Comparison of ENCODE assay signal across 1 cellular context in genomic region chr9:35071814-35072460, GRCh38.
A peak's percentile ranks its signal among the peaks of the same experiment; 100 is the strongest.
TF ChIP-seq lines count a peak whose summit lies in the region.

No MANE protein-coding gene starts in this region.

TF ChIP-seq in HEK293, 187 proteins besides CTCF, POLR2A, EP300 and RAD21 (continued from another document):
- TF ChIP-seq ZFHX2 (tag by site-specific recombination; conservative IDR thresholded peaks at IDR 0.05) (peak; percentile 44; the same call in 1 of the 2 replicates), ZNF169 (tag by site-specific recombination; IDR thresholded peaks at IDR 0.05) (no peak), ZNF561 (tag by site-specific recombination; IDR thresholded peaks at IDR 0.05; ENCODE audit: borderline replicate concordance) (0 out of 2 replicates have a peak, but pooled peaks have one; percentile 65), ZBTB26 (tag by site-specific recombination; optimal IDR thresholded peaks at IDR 0.05) (peak; percentile 87), ZBTB8A (tag by site-specific recombination; IDR thresholded peaks at IDR 0.05) (peak; percentile 71), ZIC2 (tag by site-specific recombination; IDR thresholded peaks at IDR 0.05) (peak; percentile 78), ZNF501 (tag by site-specific recombination; IDR thresholded peaks at IDR 0.05) (peak; percentile 21; the same call in 1 of the 2 replicates), KLF9 (tag by site-specific recombination; IDR thresholded peaks at IDR 0.05; ENCODE audit: low read depth) (peak; percentile 86), ZNF292 (tag by site-specific recombination; IDR thresholded peaks at IDR 0.05; ENCODE audit: borderline replicate concordance, low read depth) (no peak), KLF16 (tag by site-specific recombination; IDR thresholded peaks at IDR 0.05) (peak; percentile 73), PATZ1 (tag by site-specific recombination; IDR thresholded peaks at IDR 0.05) (peak; percentile 77), GLIS2 (tag by site-specific recombination; IDR thresholded peaks at IDR 0.05) (peak; percentile 62), ZNF776 (tag by site-specific recombination; IDR thresholded peaks at IDR 0.05; ENCODE audit: borderline replicate concordance) (no peak), ZNF121 (tag by site-specific recombination; IDR thresholded peaks at IDR 0.05) (no peak), KLF8 (tag by site-specific recombination; IDR thresholded peaks at IDR 0.05) (peak; percentile 57; the same call in 1 of the 2 replicates), KLF1 (tag by site-specific recombination; IDR thresholded peaks at IDR 0.05) (peak; percentile 19; the same call in 1 of the 2 replicates), ZBTB48 (tag by site-specific recombination; IDR thresholded peaks at IDR 0.05) (peak; percentile 85), ZNF24 (tag by site-specific recombination; IDR thresholded peaks at IDR 0.05) (no peak)
- TF ChIP-seq, protein P1, sequence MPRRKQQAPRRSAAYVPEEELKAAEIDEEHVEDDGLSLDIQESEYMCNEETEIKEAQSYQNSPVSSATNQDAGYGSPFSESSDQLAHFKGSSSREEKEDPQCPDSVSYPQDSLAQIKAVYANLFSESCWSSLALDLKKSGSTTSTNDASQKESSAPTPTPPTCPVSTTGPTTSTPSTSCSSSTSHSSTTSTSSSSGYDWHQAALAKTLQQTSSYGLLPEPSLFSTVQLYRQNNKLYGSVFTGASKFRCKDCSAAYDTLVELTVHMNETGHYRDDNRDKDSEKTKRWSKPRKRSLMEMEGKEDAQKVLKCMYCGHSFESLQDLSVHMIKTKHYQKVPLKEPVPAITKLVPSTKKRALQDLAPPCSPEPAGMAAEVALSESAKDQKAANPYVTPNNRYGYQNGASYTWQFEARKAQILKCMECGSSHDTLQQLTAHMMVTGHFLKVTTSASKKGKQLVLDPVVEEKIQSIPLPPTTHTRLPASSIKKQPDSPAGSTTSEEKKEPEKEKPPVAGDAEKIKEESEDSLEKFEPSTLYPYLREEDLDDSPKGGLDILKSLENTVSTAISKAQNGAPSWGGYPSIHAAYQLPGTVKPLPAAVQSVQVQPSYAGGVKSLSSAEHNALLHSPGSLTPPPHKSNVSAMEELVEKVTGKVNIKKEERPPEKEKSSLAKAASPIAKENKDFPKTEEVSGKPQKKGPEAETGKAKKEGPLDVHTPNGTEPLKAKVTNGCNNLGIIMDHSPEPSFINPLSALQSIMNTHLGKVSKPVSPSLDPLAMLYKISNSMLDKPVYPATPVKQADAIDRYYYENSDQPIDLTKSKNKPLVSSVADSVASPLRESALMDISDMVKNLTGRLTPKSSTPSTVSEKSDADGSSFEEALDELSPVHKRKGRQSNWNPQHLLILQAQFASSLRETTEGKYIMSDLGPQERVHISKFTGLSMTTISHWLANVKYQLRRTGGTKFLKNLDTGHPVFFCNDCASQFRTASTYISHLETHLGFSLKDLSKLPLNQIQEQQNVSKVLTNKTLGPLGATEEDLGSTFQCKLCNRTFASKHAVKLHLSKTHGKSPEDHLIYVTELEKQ (tag by site-specific recombination; IDR thresholded peaks at IDR 0.05; ENCODE audit: borderline replicate concordance) = peak; percentile 4; the same call in 1 of the 2 replicates
- TF ChIP-seq, protein P2, sequence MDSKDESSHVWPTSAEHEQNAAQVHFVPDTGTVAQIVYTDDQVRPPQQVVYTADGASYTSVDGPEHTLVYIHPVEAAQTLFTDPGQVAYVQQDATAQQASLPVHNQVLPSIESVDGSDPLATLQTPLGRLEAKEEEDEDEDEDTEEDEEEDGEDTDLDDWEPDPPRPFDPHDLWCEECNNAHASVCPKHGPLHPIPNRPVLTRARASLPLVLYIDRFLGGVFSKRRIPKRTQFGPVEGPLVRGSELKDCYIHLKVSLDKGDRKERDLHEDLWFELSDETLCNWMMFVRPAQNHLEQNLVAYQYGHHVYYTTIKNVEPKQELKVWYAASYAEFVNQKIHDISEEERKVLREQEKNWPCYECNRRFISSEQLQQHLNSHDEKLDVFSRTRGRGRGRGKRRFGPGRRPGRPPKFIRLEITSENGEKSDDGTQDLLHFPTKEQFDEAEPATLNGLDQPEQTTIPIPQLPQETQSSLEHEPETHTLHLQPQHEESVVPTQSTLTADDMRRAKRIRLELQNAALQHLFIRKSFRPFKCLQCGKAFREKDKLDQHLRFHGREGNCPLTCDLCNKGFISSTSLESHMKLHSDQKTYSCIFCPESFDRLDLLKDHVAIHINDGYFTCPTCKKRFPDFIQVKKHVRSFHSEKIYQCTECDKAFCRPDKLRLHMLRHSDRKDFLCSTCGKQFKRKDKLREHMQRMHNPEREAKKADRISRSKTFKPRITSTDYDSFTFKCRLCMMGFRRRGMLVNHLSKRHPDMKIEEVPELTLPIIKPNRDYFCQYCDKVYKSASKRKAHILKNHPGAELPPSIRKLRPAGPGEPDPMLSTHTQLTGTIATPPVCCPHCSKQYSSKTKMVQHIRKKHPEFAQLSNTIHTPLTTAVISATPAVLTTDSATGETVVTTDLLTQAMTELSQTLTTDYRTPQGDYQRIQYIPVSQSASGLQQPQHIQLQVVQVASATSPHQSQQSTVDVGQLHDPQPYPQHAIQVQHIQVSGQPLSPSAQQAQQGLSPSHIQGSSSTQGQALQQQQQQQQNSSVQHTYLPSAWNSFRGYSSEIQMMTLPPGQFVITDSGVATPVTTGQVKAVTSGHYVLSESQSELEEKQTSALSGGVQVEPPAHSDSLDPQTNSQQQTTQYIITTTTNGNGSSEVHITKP (tag by site-specific recombination; IDR thresholded peaks at IDR 0.05) = peak; percentile 24; the same call in 1 of the 2 replicates
- TF ChIP-seq, protein P3, sequence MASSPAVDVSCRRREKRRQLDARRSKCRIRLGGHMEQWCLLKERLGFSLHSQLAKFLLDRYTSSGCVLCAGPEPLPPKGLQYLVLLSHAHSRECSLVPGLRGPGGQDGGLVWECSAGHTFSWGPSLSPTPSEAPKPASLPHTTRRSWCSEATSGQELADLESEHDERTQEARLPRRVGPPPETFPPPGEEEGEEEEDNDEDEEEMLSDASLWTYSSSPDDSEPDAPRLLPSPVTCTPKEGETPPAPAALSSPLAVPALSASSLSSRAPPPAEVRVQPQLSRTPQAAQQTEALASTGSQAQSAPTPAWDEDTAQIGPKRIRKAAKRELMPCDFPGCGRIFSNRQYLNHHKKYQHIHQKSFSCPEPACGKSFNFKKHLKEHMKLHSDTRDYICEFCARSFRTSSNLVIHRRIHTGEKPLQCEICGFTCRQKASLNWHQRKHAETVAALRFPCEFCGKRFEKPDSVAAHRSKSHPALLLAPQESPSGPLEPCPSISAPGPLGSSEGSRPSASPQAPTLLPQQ (tag by site-specific recombination; IDR thresholded peaks at IDR 0.05) = peak; percentile 86
- TF ChIP-seq, protein P4, sequence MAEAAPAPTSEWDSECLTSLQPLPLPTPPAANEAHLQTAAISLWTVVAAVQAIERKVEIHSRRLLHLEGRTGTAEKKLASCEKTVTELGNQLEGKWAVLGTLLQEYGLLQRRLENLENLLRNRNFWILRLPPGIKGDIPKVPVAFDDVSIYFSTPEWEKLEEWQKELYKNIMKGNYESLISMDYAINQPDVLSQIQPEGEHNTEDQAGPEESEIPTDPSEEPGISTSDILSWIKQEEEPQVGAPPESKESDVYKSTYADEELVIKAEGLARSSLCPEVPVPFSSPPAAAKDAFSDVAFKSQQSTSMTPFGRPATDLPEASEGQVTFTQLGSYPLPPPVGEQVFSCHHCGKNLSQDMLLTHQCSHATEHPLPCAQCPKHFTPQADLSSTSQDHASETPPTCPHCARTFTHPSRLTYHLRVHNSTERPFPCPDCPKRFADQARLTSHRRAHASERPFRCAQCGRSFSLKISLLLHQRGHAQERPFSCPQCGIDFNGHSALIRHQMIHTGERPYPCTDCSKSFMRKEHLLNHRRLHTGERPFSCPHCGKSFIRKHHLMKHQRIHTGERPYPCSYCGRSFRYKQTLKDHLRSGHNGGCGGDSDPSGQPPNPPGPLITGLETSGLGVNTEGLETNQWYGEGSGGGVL (tag by site-specific recombination; IDR thresholded peaks at IDR 0.05) = 0 out of 2 replicates have a peak, but pooled peaks have one; percentile 15
- TF ChIP-seq, protein P5, sequence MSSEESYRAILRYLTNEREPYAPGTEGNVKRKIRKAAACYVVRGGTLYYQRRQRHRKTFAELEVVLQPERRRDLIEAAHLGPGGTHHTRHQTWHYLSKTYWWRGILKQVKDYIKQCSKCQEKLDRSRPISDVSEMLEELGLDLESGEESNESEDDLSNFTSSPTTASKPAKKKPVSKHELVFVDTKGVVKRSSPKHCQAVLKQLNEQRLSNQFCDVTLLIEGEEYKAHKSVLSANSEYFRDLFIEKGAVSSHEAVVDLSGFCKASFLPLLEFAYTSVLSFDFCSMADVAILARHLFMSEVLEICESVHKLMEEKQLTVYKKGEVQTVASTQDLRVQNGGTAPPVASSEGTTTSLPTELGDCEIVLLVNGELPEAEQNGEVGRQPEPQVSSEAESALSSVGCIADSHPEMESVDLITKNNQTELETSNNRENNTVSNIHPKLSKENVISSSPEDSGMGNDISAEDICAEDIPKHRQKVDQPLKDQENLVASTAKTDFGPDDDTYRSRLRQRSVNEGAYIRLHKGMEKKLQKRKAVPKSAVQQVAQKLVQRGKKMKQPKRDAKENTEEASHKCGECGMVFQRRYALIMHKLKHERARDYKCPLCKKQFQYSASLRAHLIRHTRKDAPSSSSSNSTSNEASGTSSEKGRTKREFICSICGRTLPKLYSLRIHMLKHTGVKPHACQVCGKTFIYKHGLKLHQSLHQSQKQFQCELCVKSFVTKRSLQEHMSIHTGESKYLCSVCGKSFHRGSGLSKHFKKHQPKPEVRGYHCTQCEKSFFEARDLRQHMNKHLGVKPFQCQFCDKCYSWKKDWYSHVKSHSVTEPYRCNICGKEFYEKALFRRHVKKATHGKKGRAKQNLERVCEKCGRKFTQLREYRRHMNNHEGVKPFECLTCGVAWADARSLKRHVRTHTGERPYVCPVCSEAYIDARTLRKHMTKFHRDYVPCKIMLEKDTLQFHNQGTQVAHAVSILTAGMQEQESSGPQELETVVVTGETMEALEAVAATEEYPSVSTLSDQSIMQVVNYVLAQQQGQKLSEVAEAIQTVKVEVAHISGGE (tag by site-specific recombination; conservative IDR thresholded peaks at IDR 0.05; ENCODE audit: low read depth) = 0 out of 2 replicates have a peak, but pooled peaks have one; percentile 49
